Comparison of ENCODE assay signal across 12 cellular contexts in the genomic region with DNA sequence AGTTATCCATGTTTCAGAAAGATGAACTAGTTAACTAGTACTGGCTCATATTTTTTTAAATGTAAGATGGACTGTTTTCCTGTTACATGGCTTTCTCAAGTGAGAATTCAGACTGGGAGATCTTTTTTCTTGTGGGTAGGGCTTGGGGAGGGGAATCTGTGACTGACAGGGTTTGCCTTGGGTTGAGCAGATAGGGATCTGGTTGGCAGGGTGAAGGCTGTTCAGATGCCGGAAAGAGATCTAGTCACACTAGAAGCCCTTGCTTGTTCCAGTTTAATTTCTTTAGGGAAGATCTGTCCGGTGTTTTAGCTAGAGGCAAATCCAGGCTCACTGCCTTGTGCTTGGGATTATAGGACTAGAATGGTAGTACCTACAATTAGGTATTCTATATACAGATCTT.
DNase-seq lines count a peak whose midpoint lies in the region; ATAC-seq and TF ChIP-seq lines count a peak whose summit lies in the region.
"Had no signal": no experiment of that assay in that cellular context is flagged by ENCODE, and none has a peak within 500 bp of the region (broad histone marks: within the 10 kb centered on the region; RNA-seq: fewer than 3 reads in every experiment).

No MANE protein-coding gene starts in this region.

- peaks cover 35% of the 10 kb centered on the region for H3K4me1 Mint-ChIP-seq in WTC11
- H3K4me1 Mint-ChIP-seq in stimulated activated effector memory CD8-positive, alpha-beta T cell treated with anti-CD3 and anti-CD28 coated beads, Interleukin-12 subunit alpha, Interleukin-12 subunit beta, amount 100 ng/mL, for 72 hours: peaks cover 17% of the 10 kb centered on the region

- CTCF ChIA-PET in WTC11 (lab: Charles Lee): interaction anchor here (0.7 to 2.7 kb wide), 5 partner anchors 8 to 137 kb away, joined by 3 to 31 read pairs (median 6); no protein-coding TSS in a partner anchor

- peak; percentile 26 for DNase-seq in H7
- DNase-seq in WTC11 (ENCODE audit: low spot score): no peak
- DNase-seq in iPS-NIHi11 (ENCODE audit: low spot score): peak; percentile 14
- DNase-seq in stimulated activated effector memory CD8-positive, alpha-beta T cell treated with anti-CD3 and anti-CD28 coated beads, Interleukin-12 subunit alpha, Interleukin-12 subunit beta, amount 100 ng/mL, for 72 hours (ENCODE audit: low spot score in 2 of 2): no peak
- DNase-seq in body of pancreas: no peak
- no peak for DNase-seq in COLO829 (ENCODE audit: low spot score)
- DNase-seq: CD8-positive, alpha-beta memory T cell; NCI-H1048 had no signal

- ATAC-seq in WTC11 (peak; percentile 19; the same call in 1 of the 2 replicates), GM18505 (IDR thresholded peaks at IDR 0.05; ENCODE audit: unreplicated experiment) (no peak), body of pancreas (no peak)
- no peak for ATAC-seq in stimulated activated effector memory CD8-positive, alpha-beta T cell treated with anti-CD3 and anti-CD28 coated beads, Interleukin-12 subunit alpha, Interleukin-12 subunit beta, amount 100 ng/mL, for 72 hours

- WGBS in body of pancreas, 2 donors: 69 to 89% methylated on average over 2 of the region's 2 CpGs

- TF ChIP-seq CTCF in WTC11 (IDR thresholded peaks at IDR 0.05) (no peak), body of pancreas (IDR thresholded peaks at IDR 0.05) (no peak)

- intact Hi-C loops in body of pancreas (cut with DNase I): no loop called here

- no peaks in the 10 kb centered on the region for H3K4me1 ChIP-seq in body of pancreas
- H3K4me1 ChIP-seq: BLaER1 treated with 17β-estradiol and CSF1 and Interleukin-3, amounts not matched to agents 10 nM and 100 nM; SJCRH30 had no signal

- H3K9me3 ChIP-seq in body of pancreas: no peaks in the 10 kb centered on the region
- H3K9me3 ChIP-seq: MG63, SJCRH30 had no signal

- H3K27ac Mint-ChIP-seq in WTC11: no peak overlapping the region
- H3K27ac Mint-ChIP-seq in stimulated activated effector memory CD8-positive, alpha-beta T cell treated with anti-CD3 and anti-CD28 coated beads, Interleukin-12 subunit alpha, Interleukin-12 subunit beta, amount 100 ng/mL, for 72 hours: peak overlapping the region; percentile 10
- H3K27ac Mint-ChIP-seq: CD8-positive, alpha-beta memory T cell had no signal

- H3K36me3 Mint-ChIP-seq in WTC11: peaks cover 14% of the 10 kb centered on the region
- H3K36me3 Mint-ChIP-seq in stimulated activated effector memory CD8-positive, alpha-beta T cell treated with anti-CD3 and anti-CD28 coated beads, Interleukin-12 subunit alpha, Interleukin-12 subunit beta, amount 100 ng/mL, for 72 hours: peaks cover 46% of the 10 kb centered on the region

- H3K36me3 ChIP-seq in H7 (replicated peaks; ENCODE audit: control insufficient read depth, insufficient read depth, low read length) (no peaks in the 10 kb centered on the region), body of pancreas (replicated peaks in 1 of 2; ENCODE audit: insufficient read depth in 1 of 2, low read depth in 2 of 2) (no peaks in the 10 kb centered on the region)
- H3K36me3 ChIP-seq: MG63, SJCRH30 had no signal

- POLR2A ChIA-PET in WTC11 (lab: Charles Lee): no interaction called here

- H3K27ac ChIP-seq in body of pancreas: no peak overlapping the region
- H3K27ac ChIP-seq: BLaER1 treated with 17β-estradiol and CSF1 and Interleukin-3, amounts not matched to agents 10 nM and 100 nM; SJCRH30 had no signal

- H3K4me3 Mint-ChIP-seq in WTC11: no peak overlapping the region
- H3K4me3 Mint-ChIP-seq in stimulated activated effector memory CD8-positive, alpha-beta T cell treated with anti-CD3 and anti-CD28 coated beads, Interleukin-12 subunit alpha, Interleukin-12 subunit beta, amount 100 ng/mL, for 72 hours: no peak overlapping the region
- H3K4me3 Mint-ChIP-seq: CD8-positive, alpha-beta memory T cell had no signal

- TF ChIP-seq POLR2A in GM18505 (IDR thresholded peaks at IDR 0.05; ENCODE audit: borderline replicate concordance, extremely low read depth, insufficient read depth, insufficient read length): no peak
- TF ChIP-seq POLR2A in body of pancreas (IDR thresholded peaks at IDR 0.05): no peak

- no peak overlapping the region for H3K4me3 ChIP-seq in H7 (ENCODE audit: insufficient read depth, low read depth, low read length)
- no peak overlapping the region for H3K4me3 ChIP-seq in body of pancreas
- H3K4me3 ChIP-seq: BLaER1 treated with 17β-estradiol and CSF1 and Interleukin-3, amounts not matched to agents 10 nM and 100 nM; MG63; SJCRH30 had no signal

- H3K27me3 Mint-ChIP-seq in WTC11 (ENCODE audit: low read depth): no peaks in the 10 kb centered on the region
- H3K27me3 Mint-ChIP-seq: CD8-positive, alpha-beta memory T cell had no signal

- H3K27me3 ChIP-seq in H7 (ENCODE audit: control insufficient read depth, insufficient read depth, low read length) (no peaks in the 10 kb centered on the region), body of pancreas (no peaks in the 10 kb centered on the region)
- H3K27me3 ChIP-seq: BLaER1 treated with 17β-estradiol and CSF1 and Interleukin-3, amounts not matched to agents 10 nM and 100 nM; MG63; SJCRH30 had no signal

- peaks cover 13% of the 10 kb centered on the region for H3K9me3 Mint-ChIP-seq in WTC11
- H3K9me3 Mint-ChIP-seq in stimulated activated effector memory CD8-positive, alpha-beta T cell treated with anti-CD3 and anti-CD28 coated beads, Interleukin-12 subunit alpha, Interleukin-12 subunit beta, amount 100 ng/mL, for 72 hours: peaks cover 7% of the 10 kb centered on the region

TF ChIP-seq in WTC11, 78 proteins besides CTCF, POLR2A, EP300 and RAD21:
- no peak for TF ChIP-seq ZNF121 (CRISPR knock-in tag; IDR thresholded peaks at IDR 0.05)
- TF ChIP-seq, protein P1, sequence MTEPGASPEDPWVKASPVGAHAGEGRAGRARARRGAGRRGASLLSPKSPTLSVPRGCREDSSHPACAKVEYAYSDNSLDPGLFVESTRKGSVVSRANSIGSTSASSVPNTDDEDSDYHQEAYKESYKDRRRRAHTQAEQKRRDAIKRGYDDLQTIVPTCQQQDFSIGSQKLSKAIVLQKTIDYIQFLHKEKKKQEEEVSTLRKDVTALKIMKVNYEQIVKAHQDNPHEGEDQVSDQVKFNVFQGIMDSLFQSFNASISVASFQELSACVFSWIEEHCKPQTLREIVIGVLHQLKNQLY (CRISPR knock-in tag; IDR thresholded peaks at IDR 0.05): no peak
- no peak for TF ChIP-seq GTF2I (CRISPR knock-in tag; conservative IDR thresholded peaks at IDR 0.05)
- TF ChIP-seq SP1 (CRISPR knock-in tag; conservative IDR thresholded peaks at IDR 0.05): no peak
- TF ChIP-seq, protein P2, sequence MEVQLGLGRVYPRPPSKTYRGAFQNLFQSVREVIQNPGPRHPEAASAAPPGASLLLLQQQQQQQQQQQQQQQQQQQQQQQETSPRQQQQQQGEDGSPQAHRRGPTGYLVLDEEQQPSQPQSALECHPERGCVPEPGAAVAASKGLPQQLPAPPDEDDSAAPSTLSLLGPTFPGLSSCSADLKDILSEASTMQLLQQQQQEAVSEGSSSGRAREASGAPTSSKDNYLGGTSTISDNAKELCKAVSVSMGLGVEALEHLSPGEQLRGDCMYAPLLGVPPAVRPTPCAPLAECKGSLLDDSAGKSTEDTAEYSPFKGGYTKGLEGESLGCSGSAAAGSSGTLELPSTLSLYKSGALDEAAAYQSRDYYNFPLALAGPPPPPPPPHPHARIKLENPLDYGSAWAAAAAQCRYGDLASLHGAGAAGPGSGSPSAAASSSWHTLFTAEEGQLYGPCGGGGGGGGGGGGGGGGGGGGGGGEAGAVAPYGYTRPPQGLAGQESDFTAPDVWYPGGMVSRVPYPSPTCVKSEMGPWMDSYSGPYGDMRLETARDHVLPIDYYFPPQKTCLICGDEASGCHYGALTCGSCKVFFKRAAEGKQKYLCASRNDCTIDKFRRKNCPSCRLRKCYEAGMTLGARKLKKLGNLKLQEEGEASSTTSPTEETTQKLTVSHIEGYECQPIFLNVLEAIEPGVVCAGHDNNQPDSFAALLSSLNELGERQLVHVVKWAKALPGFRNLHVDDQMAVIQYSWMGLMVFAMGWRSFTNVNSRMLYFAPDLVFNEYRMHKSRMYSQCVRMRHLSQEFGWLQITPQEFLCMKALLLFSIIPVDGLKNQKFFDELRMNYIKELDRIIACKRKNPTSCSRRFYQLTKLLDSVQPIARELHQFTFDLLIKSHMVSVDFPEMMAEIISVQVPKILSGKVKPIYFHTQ (CRISPR knock-in tag; IDR thresholded peaks at IDR 0.05): no peak
- TF ChIP-seq CBFB (CRISPR knock-in tag; IDR thresholded peaks at IDR 0.05; ENCODE audit: low read depth): no peak
- no peak for TF ChIP-seq FOXP1 (CRISPR knock-in tag; IDR thresholded peaks at IDR 0.05; ENCODE audit: borderline replicate concordance)
- TF ChIP-seq, protein P3, sequence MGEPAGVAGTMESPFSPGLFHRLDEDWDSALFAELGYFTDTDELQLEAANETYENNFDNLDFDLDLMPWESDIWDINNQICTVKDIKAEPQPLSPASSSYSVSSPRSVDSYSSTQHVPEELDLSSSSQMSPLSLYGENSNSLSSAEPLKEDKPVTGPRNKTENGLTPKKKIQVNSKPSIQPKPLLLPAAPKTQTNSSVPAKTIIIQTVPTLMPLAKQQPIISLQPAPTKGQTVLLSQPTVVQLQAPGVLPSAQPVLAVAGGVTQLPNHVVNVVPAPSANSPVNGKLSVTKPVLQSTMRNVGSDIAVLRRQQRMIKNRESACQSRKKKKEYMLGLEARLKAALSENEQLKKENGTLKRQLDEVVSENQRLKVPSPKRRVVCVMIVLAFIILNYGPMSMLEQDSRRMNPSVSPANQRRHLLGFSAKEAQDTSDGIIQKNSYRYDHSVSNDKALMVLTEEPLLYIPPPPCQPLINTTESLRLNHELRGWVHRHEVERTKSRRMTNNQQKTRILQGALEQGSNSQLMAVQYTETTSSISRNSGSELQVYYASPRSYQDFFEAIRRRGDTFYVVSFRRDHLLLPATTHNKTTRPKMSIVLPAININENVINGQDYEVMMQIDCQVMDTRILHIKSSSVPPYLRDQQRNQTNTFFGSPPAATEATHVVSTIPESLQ (CRISPR knock-in tag; IDR thresholded peaks at IDR 0.05): no peak
- TF ChIP-seq, protein P4, sequence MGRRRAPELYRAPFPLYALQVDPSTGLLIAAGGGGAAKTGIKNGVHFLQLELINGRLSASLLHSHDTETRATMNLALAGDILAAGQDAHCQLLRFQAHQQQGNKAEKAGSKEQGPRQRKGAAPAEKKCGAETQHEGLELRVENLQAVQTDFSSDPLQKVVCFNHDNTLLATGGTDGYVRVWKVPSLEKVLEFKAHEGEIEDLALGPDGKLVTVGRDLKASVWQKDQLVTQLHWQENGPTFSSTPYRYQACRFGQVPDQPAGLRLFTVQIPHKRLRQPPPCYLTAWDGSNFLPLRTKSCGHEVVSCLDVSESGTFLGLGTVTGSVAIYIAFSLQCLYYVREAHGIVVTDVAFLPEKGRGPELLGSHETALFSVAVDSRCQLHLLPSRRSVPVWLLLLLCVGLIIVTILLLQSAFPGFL (CRISPR knock-in tag; IDR thresholded peaks at IDR 0.05; ENCODE audit: borderline replicate concordance): no peak
- TF ChIP-seq SMAD4 (CRISPR knock-in tag; IDR thresholded peaks at IDR 0.05): no peak
- no peak for TF ChIP-seq TCF7 (CRISPR knock-in tag; IDR thresholded peaks at IDR 0.05; ENCODE audit: low read depth)

Comparison
In these comparisons a context has a peak if more than half of its experiments do, and no peak if none do; other contexts are left out.
1. DNase-seq: peak in H7 (single experiment) and iPS-NIHi11 (single experiment); none in WTC11 (single experiment), stimulated activated effector memory CD8-positive, alpha-beta T cell treated with anti-CD3 and anti-CD28 coated beads, Interleukin-12 subunit alpha, Interleukin-12 subunit beta, amount 100 ng/mL, for 72 hours (0 of 2), body of pancreas (0 of 4) and COLO829 (single experiment).